In the genomic region with DNA sequence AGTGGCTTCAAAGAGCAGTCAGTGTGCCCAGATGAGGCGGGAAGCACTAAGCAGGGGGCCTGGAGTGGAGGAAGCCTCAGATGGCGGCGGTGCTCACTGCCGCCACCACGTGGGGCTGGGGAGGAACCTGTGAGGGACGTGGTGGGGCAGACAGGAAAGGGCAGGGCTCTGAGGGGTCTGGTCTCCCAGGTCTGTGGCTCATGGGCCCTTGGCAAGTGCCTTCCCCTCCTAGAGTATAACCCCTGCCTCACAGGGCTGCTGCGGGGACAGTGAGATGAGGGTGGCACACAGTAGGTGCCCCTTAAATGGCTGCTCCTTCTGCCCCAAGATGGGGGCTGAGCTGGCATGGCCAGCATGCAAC, we compare ENCODE assay signal across 8 cellular contexts. TPM values are rescaled to one million over a fixed set of nuclear protein-coding genes. Genes with fewer than 3 reads are reported as not detected.
A peak's percentile ranks its signal among the peaks of the same experiment; 100 is the strongest.
DNase-seq lines count a peak whose midpoint lies in the region; ATAC-seq and TF ChIP-seq lines count a peak whose summit lies in the region.

No MANE protein-coding gene starts in this region.

- in situ Hi-C loops in HAP-1 (cut with MboI; ENCODE audit: low sequenced_read_pairs) = no loop called here

- H3K27me3 ChIP-seq in HAP-1 (ENCODE audit: low read depth) = no peaks in the 10 kb centered on the region

- H3K36me3 ChIP-seq in HAP-1 (replicated peaks) = no peaks in the 10 kb centered on the region

- H3K9me3 ChIP-seq in HAP-1 = no peaks in the 10 kb centered on the region

- POLR2A ChIA-PET in RWPE1 (lab: Yijun Ruan, JAX; ENCODE audit: low non-redundant PET) = no interaction called here

- no peak overlapping the region for H3K27ac ChIP-seq in RWPE1

- peak; percentile 45 for DNase-seq in CMK (ENCODE audit: low read depth)
- peak; percentile 64 to 77 for DNase-seq in HAP-1 (ENCODE audit: low spot score in 2 of 2)
- DNase-seq in RWPE1 (ENCODE audit: low spot score) = peak; percentile 50
- no peak for DNase-seq in left ventricle myocardium superior
- no peak for DNase-seq in posterior vena cava (ENCODE audit: low spot score)
- no peak for DNase-seq in kidney glomerular epithelial cell (lab: John Stamatoyannopoulos, UW)

- TF ChIP-seq CTCF in RWPE1 (conservative IDR thresholded peaks at IDR 0.05; ENCODE audit: low read depth) = no peak; the same call in 1 of the 2 replicates

- intact Hi-C loops in left ventricle myocardium superior (cut with micrococcal nuclease) (no loop called here), posterior vena cava (cut with DNase I) (no loop called here)

- peaks cover 12% of the 10 kb centered on the region for H3K4me1 ChIP-seq in HAP-1

- no peak overlapping the region for H3K4me3 ChIP-seq in HAP-1

- CTCF ChIA-PET in RWPE1 (lab: Yijun Ruan, JAX) = interaction anchor here (0.6 to 1.4 kb wide), 4 partner anchors 18 to 1081 kb away, joined by 3 to 4 read pairs (median 3); no protein-coding TSS in a partner anchor

- ATAC-seq in left ventricle myocardium superior (peak; percentile 59), HG02970 (IDR thresholded peaks at IDR 0.05; ENCODE audit: low FRiP score, unreplicated experiment) (no peak), HG02623 (IDR thresholded peaks at IDR 0.05; ENCODE audit: unreplicated experiment) (no peak)

RNA-seq across cellular contexts. Expression of a gene that starts 26.6 kb away (rescaled TPM):
- not detected for total RNA-seq in left ventricle myocardium superior
- under 1 TPM in 1 of 2 donors, not detected in 1; 0.14 TPM for total RNA-seq in posterior vena cava

RNA-seq across cellular contexts. Expression of a gene that starts 30.4 kb away (rescaled TPM):
- total RNA-seq in left ventricle myocardium superior = not detected
- not detected for total RNA-seq in posterior vena cava

Comparison
In these comparisons a context has a peak if more than half of its experiments do, and no peak if none do; other contexts are left out.
1. DNase-seq: peak in CMK (single experiment), HAP-1 (2 of 2) and RWPE1 (single experiment); none in left ventricle myocardium superior (single experiment), posterior vena cava (single experiment) and kidney glomerular epithelial cell (single experiment).